ENCODE assay signal across 15 cellular contexts in genomic region chr13:23610966-23611486, GRCh38. TPM values are rescaled to one million over a fixed set of nuclear protein-coding genes. Genes with fewer than 3 reads are reported as not detected.
DNase-seq lines count a peak whose midpoint lies in the region; ATAC-seq and TF ChIP-seq lines count a peak whose summit lies in the region.
"Had no signal": no experiment of that assay in that cellular context is flagged by ENCODE, and none has a peak within 500 bp of the region (broad histone marks: within the 10 kb centered on the region; RNA-seq: fewer than 3 reads in every experiment).

No MANE protein-coding gene starts in this region.

- H3K27ac ChIP-seq in C4-2B (peak overlapping the region; percentile 74), PC-3 (ENCODE audit: low read length) (no peak overlapping the region), mammary epithelial cell (ENCODE audit: insufficient read depth, low read depth, low read length) (no peak overlapping the region)
- H3K27ac ChIP-seq: parathyroid adenoma, PC-9 had no signal

- peaks cover 26% of the 10 kb centered on the region for H3K4me1 ChIP-seq in PC-3 (ENCODE audit: insufficient read depth, low read length)
- no peaks in the 10 kb centered on the region for H3K4me1 ChIP-seq in mucosa of descending colon (ENCODE audit: low read depth)
- H3K4me1 ChIP-seq in mammary epithelial cell (ENCODE audit: insufficient read depth, low read length): no peaks in the 10 kb centered on the region
- H3K4me1 ChIP-seq: parathyroid adenoma had no signal

- H2AFZ ChIP-seq in PC-3 (ENCODE audit: low read length) (no peak overlapping the region), mammary epithelial cell (ENCODE audit: low read depth, low read length) (no peak overlapping the region)
- H2AFZ ChIP-seq: parathyroid adenoma, PC-9 had no signal

- H3K9me3 ChIP-seq in PC-3 (ENCODE audit: low read length) (no peaks in the 10 kb centered on the region), mucosa of descending colon (no peaks in the 10 kb centered on the region), mammary epithelial cell (replicated peaks; ENCODE audit: insufficient read depth, low read length) (no peaks in the 10 kb centered on the region)

- TF ChIP-seq CTCF in C4-2B (conservative IDR thresholded peaks at IDR 0.05): no peak
- no peak for TF ChIP-seq CTCF in PC-3 (conservative IDR thresholded peaks at IDR 0.05; ENCODE audit: low read depth, low read length)
- TF ChIP-seq CTCF in mucosa of descending colon (IDR thresholded peaks at IDR 0.05): no peak
- TF ChIP-seq CTCF in mammary epithelial cell (conservative IDR thresholded peaks at IDR 0.05 in 1 of 2, IDR thresholded peaks at IDR 0.05 in 1 of 2; ENCODE audit: extremely low read depth in 1 of 2, insufficient read depth in 1 of 2, low read depth in 1 of 2, low read length in 2 of 2): no peak

- in situ Hi-C loops in mammary epithelial cell (cut with MboI; ENCODE audit: low sequenced_read_pairs in 2 of 2): no loop called here

- no peaks in the 10 kb centered on the region for H3K79me2 ChIP-seq in PC-3 (ENCODE audit: low read length)
- no peaks in the 10 kb centered on the region for H3K79me2 ChIP-seq in mammary epithelial cell (ENCODE audit: insufficient read depth, low read length)
- H3K79me2 ChIP-seq: parathyroid adenoma had no signal

- dilution Hi-C loops in mammary epithelial cell (cut with HindIII; ENCODE audit: low sequenced_read_pairs): no loop called here

- peaks cover 13% of the 10 kb centered on the region for H3K4me1 Mint-ChIP-seq in stimulated activated naive CD8-positive, alpha-beta T cell treated with anti-CD3 and anti-CD28 coated beads, Interleukin-15, amount 100 ng/mL, for 72 hours

- BruUV-seq in PC-3 (replicated peaks; lab: Mats Ljungman, UMichigan): no TSS peak
- no TSS peak for BruUV-seq in mammary epithelial cell (replicated peaks; lab: Mats Ljungman, UMichigan)

- no peaks in the 10 kb centered on the region for H3K9me3 Mint-ChIP-seq in stimulated activated naive CD8-positive, alpha-beta T cell treated with anti-CD3 and anti-CD28 coated beads, Interleukin-15, amount 100 ng/mL, for 72 hours
- H3K9me3 Mint-ChIP-seq: activated T-cell treated with anti-CD3 and anti-CD28 coated beads, Interleukin-2, amount 50 U/mL, for 24 hours had no signal

- H3K9me2 ChIP-seq in PC-3 (replicated peaks; ENCODE audit: low read length): no peaks in the 10 kb centered on the region

- H3K27me3 ChIP-seq in PC-3 (ENCODE audit: low read length) (no peaks in the 10 kb centered on the region), mammary epithelial cell (ENCODE audit: insufficient read depth, low read length) (no peaks in the 10 kb centered on the region)

- CTCF ChIA-PET in PC-3 (lab: Charles Lee) (no interaction called here), mammary epithelial cell (lab: Charles Lee; ENCODE audit: low non-redundant PET) (no interaction called here)

- WGBS in mammary epithelial cell (ENCODE audit: low coverage, missing lambda C conversion rate): 56% methylated on average over 2 of the region's 2 CpGs

- peak overlapping the region in 1 of 2 donors; percentile 74 for H3K27ac Mint-ChIP-seq in stimulated activated naive CD8-positive, alpha-beta T cell treated with anti-CD3 and anti-CD28 coated beads, Interleukin-15, amount 100 ng/mL, for 72 hours
- H3K27ac Mint-ChIP-seq: activated CD4-positive, alpha-beta T cell treated with anti-CD3 and anti-CD28 coated beads for 36 hours; activated T-cell treated with anti-CD3 and anti-CD28 coated beads, Interleukin-2, amount 50 U/mL, for 24 hours had no signal

- no peak overlapping the region for H3K9ac ChIP-seq in PC-3 (ENCODE audit: low read length)
- no peak overlapping the region for H3K9ac ChIP-seq in mammary epithelial cell (ENCODE audit: insufficient read depth, low read length)
- H3K9ac ChIP-seq: parathyroid adenoma had no signal

- H3K36me3 ChIP-seq in PC-3 (ENCODE audit: low read depth, low read length) (no peaks in the 10 kb centered on the region), mucosa of descending colon (ENCODE audit: low read depth) (no peaks in the 10 kb centered on the region), mammary epithelial cell (ENCODE audit: insufficient read depth, low read length) (no peaks in the 10 kb centered on the region)

- 0 out of 2 replicates have a peak overlapping the region, but pooled peaks have one; percentile 77 for H3K4me2 ChIP-seq in PC-3 (ENCODE audit: low read length)
- H3K4me2 ChIP-seq in mammary epithelial cell (ENCODE audit: insufficient read depth, low read depth, low read length): no peak overlapping the region
- H3K4me2 ChIP-seq: PC-9 had no signal

- no peak overlapping the region for H3K4me3 Mint-ChIP-seq in stimulated activated naive CD8-positive, alpha-beta T cell treated with anti-CD3 and anti-CD28 coated beads, Interleukin-15, amount 100 ng/mL, for 72 hours
- H3K4me3 Mint-ChIP-seq: activated CD4-positive, alpha-beta T cell treated with anti-CD3 and anti-CD28 coated beads for 36 hours; activated T-cell treated with anti-CD3 and anti-CD28 coated beads, Interleukin-2, amount 50 U/mL, for 24 hours had no signal

- DNase-seq in PC-3 (no peak), fibroblast of peridontal ligament (ENCODE audit: extremely low read depth) (peak; percentile 56), mucosa of descending colon (peak in 1 of 3 donors; percentile 17), GOT3 (lab: John Stamatoyannopoulos, UW) (no peak), mammary epithelial cell (no peak)
- DNase-seq in stimulated activated naive CD8-positive, alpha-beta T cell treated with anti-CD3 and anti-CD28 coated beads, Interleukin-15, amount 100 ng/mL, for 72 hours: no peak
- DNase-seq: activated CD4-positive, alpha-beta T cell treated with anti-CD3 and anti-CD28 coated beads for 36 hours; activated T-cell treated with anti-CD3 and anti-CD28 coated beads, Interleukin-2, amount 50 U/mL, for 24 hours; DMS79; hippocampal formation; NCI-H345; PC-9 had no signal

- intact Hi-C loops in PC-3 (cut with micrococcal nuclease) (no loop called here), mucosa of descending colon (cut with DNase I, micrococcal nuclease) (no loop called here), mammary epithelial cell (cut with micrococcal nuclease) (no loop called here)

- POLR2A ChIA-PET in PC-3 (lab: Charles Lee; ENCODE audit: unreplicated experiment): interaction anchor here (0.6 kb wide), 1 partner anchor 24 kb away, joined by 4 read pairs; no protein-coding TSS in a partner anchor

- H4K20me1 ChIP-seq in PC-3 (ENCODE audit: low read length) (no peaks in the 10 kb centered on the region), mammary epithelial cell (ENCODE audit: insufficient read depth, low read length) (no peaks in the 10 kb centered on the region)

- no peaks in the 10 kb centered on the region for H3F3A ChIP-seq in PC-3 (ENCODE audit: low read length, unreplicated experiment)

- H3K4me3 ChIP-seq in PC-3 (ENCODE audit: low read length) (no peak overlapping the region), mucosa of descending colon (no peak overlapping the region), mammary epithelial cell (replicated peaks in 1 of 3; ENCODE audit: insufficient read depth in 1 of 3, low read depth in 2 of 3, low read length in 3 of 3) (no peak overlapping the region)
- H3K4me3 ChIP-seq: PC-9 had no signal

- no peak for ATAC-seq in PC-3
- ATAC-seq in mucosa of descending colon: peak; percentile 16
- no peak for ATAC-seq in stimulated activated naive CD8-positive, alpha-beta T cell treated with anti-CD3 and anti-CD28 coated beads, Interleukin-15, amount 100 ng/mL, for 72 hours
- ATAC-seq in HG03442 (IDR thresholded peaks at IDR 0.05; ENCODE audit: unreplicated experiment): no peak
- ATAC-seq: activated CD4-positive, alpha-beta T cell treated with anti-CD3 and anti-CD28 coated beads for 36 hours had no signal

- peaks cover 38% of the 10 kb centered on the region for H3K27me3 Mint-ChIP-seq in stimulated activated naive CD8-positive, alpha-beta T cell treated with anti-CD3 and anti-CD28 coated beads, Interleukin-15, amount 100 ng/mL, for 72 hours

RNA-seq across cellular contexts. Expression of gene TNFRSF19, which starts 40.8 kb away (rescaled TPM):
- total RNA-seq in PC-3 (2014; rRNA removed) (4.7 and 6.1 TPM in 2 replicates), mucosa of descending colon (1 to 10 TPM in 1 of 3 donors, under 1 TPM in 2; 0.32 to 3.8 (median 0.58) TPM), mammary epithelial cell (1 to 10 TPM in 1 of 2 donors, under 1 TPM in 1; 0.12 to 1.5 TPM)
- 0.19 TPM for polyA plus RNA-seq in mammary epithelial cell
- 0.36 TPM for polyA minus RNA-seq in mammary epithelial cell
- total RNA-seq: activated CD4-positive, alpha-beta T cell treated with anti-CD3 and anti-CD28 coated beads for 36 hours had no signal
